1 cellular context compared by ENCODE assay signal in genomic region chr7:36084485-36085091, GRCh38.
TF ChIP-seq lines count a peak whose summit lies in the region.

No MANE protein-coding gene starts in this region.

TF ChIP-seq in HepG2, 621 proteins besides CTCF, POLR2A, EP300 and RAD21 (continued from another document and continues in another):
- TF ChIP-seq BCLAF1 (IDR thresholded peaks at IDR 0.05), result no peak
- no peak for TF ChIP-seq ZNF720 (CRISPR knock-in tag; IDR thresholded peaks at IDR 0.05)
- TF ChIP-seq ZNF589 (CRISPR knock-in tag; conservative IDR thresholded peaks at IDR 0.05), result 0 out of 2 replicates have a peak, but pooled peaks have one; percentile 36
- TF ChIP-seq ZNF577 (CRISPR knock-in tag; IDR thresholded peaks at IDR 0.05; ENCODE audit: borderline replicate concordance, low read depth), result no peak
- TF ChIP-seq BRCA1 (CRISPR knock-in tag; IDR thresholded peaks at IDR 0.05), result no peak
- no peak for TF ChIP-seq ZNF510 (CRISPR knock-in tag; IDR thresholded peaks at IDR 0.05; ENCODE audit: low read depth)
- TF ChIP-seq PCBP2 (optimal IDR thresholded peaks at IDR 0.05; ENCODE audit: low read depth, low read length, poor library complexity, severe bottlenecking), result no peak
- peak; percentile 79 for TF ChIP-seq SALL1 (CRISPR knock-in tag; IDR thresholded peaks at IDR 0.05)
- no peak for TF ChIP-seq ZNF264 (CRISPR knock-in tag; IDR thresholded peaks at IDR 0.05)
- TF ChIP-seq ZNF543 (CRISPR knock-in tag; IDR thresholded peaks at IDR 0.05), result no peak
- no peak for TF ChIP-seq POLR2AphosphoS5 (IDR thresholded peaks at IDR 0.05; ENCODE audit: low read depth, low read length)
- TF ChIP-seq ETV5 (CRISPR knock-in tag; IDR thresholded peaks at IDR 0.05; ENCODE audit: borderline replicate concordance), result 0 out of 2 replicates have a peak, but pooled peaks have one; percentile 17
- TF ChIP-seq ZNF496 (CRISPR knock-in tag; IDR thresholded peaks at IDR 0.05; ENCODE audit: insufficient replicate concordance), result no peak
- no peak for TF ChIP-seq RELA (CRISPR knock-in tag; IDR thresholded peaks at IDR 0.05)
- TF ChIP-seq REST (IDR thresholded peaks at IDR 0.05; ENCODE audit: borderline replicate concordance in 1 of 2, low read depth in 1 of 2, low read length in 2 of 2), result no peak
- TF ChIP-seq KDM5A (IDR thresholded peaks at IDR 0.05; ENCODE audit: borderline replicate concordance, low read length), result no peak
- peak; percentile 49; the same call in 1 of the 2 replicates for TF ChIP-seq ZBTB2 (CRISPR knock-in tag; IDR thresholded peaks at IDR 0.05; ENCODE audit: low read depth)
- peak; percentile 44; the same call in 1 of the 2 replicates for TF ChIP-seq SKIL (CRISPR knock-in tag; IDR thresholded peaks at IDR 0.05; ENCODE audit: borderline replicate concordance)
- no peak for TF ChIP-seq FOSL1 (CRISPR knock-in tag; IDR thresholded peaks at IDR 0.05; ENCODE audit: borderline replicate concordance)
- TF ChIP-seq FOXP1 (IDR thresholded peaks at IDR 0.05), result no peak
- no peak for TF ChIP-seq FOXP1 (CRISPR knock-in tag; IDR thresholded peaks at IDR 0.05)
- no peak for TF ChIP-seq E2F1 (CRISPR knock-in tag; IDR thresholded peaks at IDR 0.05)
- no peak for TF ChIP-seq ZFP36 (IDR thresholded peaks at IDR 0.05; ENCODE audit: borderline replicate concordance, low read depth, low read length, partially characterized antibody)
- no peak for TF ChIP-seq MED8 (CRISPR knock-in tag; IDR thresholded peaks at IDR 0.05; ENCODE audit: insufficient replicate concordance)
- TF ChIP-seq BCL3 (CRISPR knock-in tag; IDR thresholded peaks at IDR 0.05), result no peak
- TF ChIP-seq KLF16 (CRISPR knock-in tag; IDR thresholded peaks at IDR 0.05), result peak in 1 of 2 experiments; percentile 69; a peak in 1 of 4 replicates
- TF ChIP-seq CSRNP2 (CRISPR knock-in tag; conservative IDR thresholded peaks at IDR 0.05; ENCODE audit: low read depth), result no peak
- TF ChIP-seq FOXP4 (CRISPR knock-in tag; IDR thresholded peaks at IDR 0.05), result no peak
- peak; percentile 67 for TF ChIP-seq FOSL2 (CRISPR knock-in tag; IDR thresholded peaks at IDR 0.05)
- TF ChIP-seq POGZ (CRISPR knock-in tag; IDR thresholded peaks at IDR 0.05), result peak; percentile 45; the same call in 1 of the 2 replicates
- TF ChIP-seq NCOR1 (IDR thresholded peaks at IDR 0.05; ENCODE audit: borderline replicate concordance, low read length), result no peak
- TF ChIP-seq ZNF691 (CRISPR knock-in tag; IDR thresholded peaks at IDR 0.05; ENCODE audit: borderline replicate concordance, low read depth), result no peak
- no peak for TF ChIP-seq ZNF33B (CRISPR knock-in tag; IDR thresholded peaks at IDR 0.05)
- no peak for TF ChIP-seq ZNF431 (CRISPR knock-in tag; IDR thresholded peaks at IDR 0.05; ENCODE audit: borderline replicate concordance, low read depth)
- no peak for TF ChIP-seq ZNF878 (CRISPR knock-in tag; IDR thresholded peaks at IDR 0.05)
- TF ChIP-seq SNAPC4 (CRISPR knock-in tag; IDR thresholded peaks at IDR 0.05), result no peak
